ENCODE assay signal across 18 cellular contexts in the genomic region with DNA sequence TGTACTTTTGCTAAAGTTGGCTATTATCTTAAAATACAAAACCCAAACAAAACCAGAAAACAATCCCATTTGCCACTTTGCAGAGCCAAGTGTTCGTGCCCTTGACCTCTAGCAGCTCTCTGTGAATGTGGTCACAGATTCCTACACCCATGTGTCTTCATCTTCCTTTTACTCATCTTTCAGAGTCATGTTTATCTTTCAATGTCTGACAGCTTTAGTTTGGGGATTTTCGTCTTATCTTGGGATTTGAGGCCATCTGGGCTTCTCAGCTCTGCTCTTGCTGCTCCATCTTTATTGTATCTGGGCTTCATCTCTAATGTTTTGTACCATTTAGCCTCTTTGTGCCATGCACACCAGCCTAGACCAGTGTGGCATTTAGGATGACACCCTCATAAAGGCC.
DNase-seq lines count a peak whose midpoint lies in the region; ATAC-seq, FAIRE-seq and TF ChIP-seq lines count a peak whose summit lies in the region.
"Had no signal": no experiment of that assay in that cellular context is flagged by ENCODE, and none has a peak within 500 bp of the region (broad histone marks: within the 10 kb centered on the region; RNA-seq: fewer than 3 reads in every experiment).

No MANE protein-coding gene starts in this region.

- no peak overlapping the region for H2BK12ac ChIP-seq in mesenchymal stem cell (ENCODE audit: low read length in 2 of 2)

- H3K9me3 ChIP-seq in HepG2 (ENCODE audit: low read length) (no peaks in the 10 kb centered on the region), right lobe of liver (no peaks in the 10 kb centered on the region), WERI-Rb-1 (ENCODE audit: severe bottlenecking) (no peaks in the 10 kb centered on the region), mesenchymal stem cell (ENCODE audit: control insufficient read depth, low read length) (no peaks in the 10 kb centered on the region)
- H3K9me3 ChIP-seq: Peyer's patch had no signal

- CTCF ChIA-PET in HepG2 (lab: Yijun Ruan, JAX; ENCODE audit: low intra/inter-chr PET ratio, low total read pairs): no interaction called here

- TF ChIP-seq POLR2A in HepG2 (IDR thresholded peaks at IDR 0.05; ENCODE audit: insufficient read depth in 1 of 2, low read depth in 2 of 2, low read length in 2 of 2) (no peak), right lobe of liver (IDR thresholded peaks at IDR 0.05) (no peak)

- peaks cover 63% of the 10 kb centered on the region for H3K4me1 ChIP-seq in HepG2 (ENCODE audit: insufficient read depth, low read length)
- H3K4me1 ChIP-seq in right lobe of liver: peaks cover 0 to 55% (median 19%) of the 10 kb centered on the region in 4 donors
- peaks cover 10% of the 10 kb centered on the region for H3K4me1 ChIP-seq in mesenchymal stem cell (ENCODE audit: control insufficient read depth, insufficient read depth, low read depth, low read length)

- no peak overlapping the region for H3K18ac ChIP-seq in mesenchymal stem cell (ENCODE audit: low read depth in 1 of 2, low read length in 2 of 2)

- H4K20me1 ChIP-seq in HepG2 (ENCODE audit: insufficient read depth, low read length): no peaks in the 10 kb centered on the region

- no peak overlapping the region for H4K8ac ChIP-seq in mesenchymal stem cell (ENCODE audit: low read length)

- H3K14ac ChIP-seq in mesenchymal stem cell (ENCODE audit: low read length in 2 of 2): no peak overlapping the region

- no peak overlapping the region for H2AK5ac ChIP-seq in mesenchymal stem cell (ENCODE audit: low read length, severe bottlenecking)

- DNase-seq in HepG2 (ENCODE audit: low spot score): no peak
- no peak for DNase-seq in right lobe of liver
- peak; percentile 34 for DNase-seq in WERI-Rb-1
- DNase-seq in mesenchymal stem cell: peak; percentile 75
- no peak for DNase-seq in HK-2 (ENCODE audit: unreplicated experiment)
- DNase-seq in NCI-H2227 (lab: John Stamatoyannopoulos, UW; ENCODE audit: unreplicated experiment): no peak
- no peak for DNase-seq in NCI-H2081 (lab: John Stamatoyannopoulos, UW)
- no peak for DNase-seq in NCI-H2196 (lab: John Stamatoyannopoulos, UW; ENCODE audit: unreplicated experiment)
- DNase-seq: CD8-positive, alpha-beta memory T cell; DMS 273 treated with DMSO at 0.1 percent for 48 hours; HCEC 1CT; NCI-H1048; NCI-H446 treated with DMSO at 0.1 percent for 48 hours; NCI-H774; Peyer's patch; Right ventricle myocardium superior had no signal

- H4K91ac ChIP-seq in mesenchymal stem cell (ENCODE audit: low read length): no peak overlapping the region

- H3K36me3 ChIP-seq in HepG2 (replicated peaks in 1 of 2; ENCODE audit: control insufficient read depth in 1 of 2, insufficient read depth in 2 of 2, low read length in 2 of 2): no peaks in the 10 kb centered on the region
- H3K36me3 ChIP-seq in right lobe of liver: no peaks in the 10 kb centered on the region
- no peaks in the 10 kb centered on the region for H3K36me3 ChIP-seq in WERI-Rb-1
- H3K36me3 ChIP-seq in mesenchymal stem cell (ENCODE audit: control insufficient read depth in 1 of 2, insufficient read depth in 2 of 2, low read depth in 1 of 2, low read length in 2 of 2): peaks cover 0 to 2% of the 10 kb centered on the region in 2 experiments
- H3K36me3 ChIP-seq: Peyer's patch had no signal

- H3K9ac ChIP-seq in HepG2 (ENCODE audit: insufficient read depth, low read depth, low read length) (no peak overlapping the region), mesenchymal stem cell (ENCODE audit: low read length) (no peak overlapping the region)

- H2AFZ ChIP-seq in HepG2 (ENCODE audit: low read length): no peak overlapping the region
- no peak overlapping the region for H2AFZ ChIP-seq in mesenchymal stem cell (ENCODE audit: low read depth, low read length)

- no peak for ATAC-seq in HepG2
- no peak for ATAC-seq in right lobe of liver

- no peak overlapping the region for H2BK120ac ChIP-seq in mesenchymal stem cell (ENCODE audit: low read depth, low read length)

- no peak overlapping the region for H2BK15ac ChIP-seq in mesenchymal stem cell (ENCODE audit: low read depth, poor library complexity, severe bottlenecking)

- H3K4ac ChIP-seq in mesenchymal stem cell (ENCODE audit: low read depth in 1 of 2, low read length in 2 of 2): no peak overlapping the region

- no peak overlapping the region for H2BK5ac ChIP-seq in mesenchymal stem cell (ENCODE audit: low read depth, low read length, poor library complexity, severe bottlenecking)

- TF ChIP-seq EP300 in HepG2 (IDR thresholded peaks at IDR 0.05; ENCODE audit: low read depth in 2 of 2, low read length in 2 of 2): no peak
- TF ChIP-seq EP300 in HepG2 (CRISPR knock-in tag; IDR thresholded peaks at IDR 0.05; ENCODE audit: borderline replicate concordance): no peak

- TF ChIP-seq RAD21 in HepG2 (CRISPR knock-in tag; IDR thresholded peaks at IDR 0.05): no peak

- in situ Hi-C loops in HepG2 (cut with HindIII; ENCODE audit: extremely low pct_ligation_motif_present, low pct_unique_long_range_greater_than_20kb): no loop called here

- H3K4me2 ChIP-seq in HepG2 (ENCODE audit: low read depth, low read length): no peak overlapping the region
- no peak overlapping the region for H3K4me2 ChIP-seq in mesenchymal stem cell (ENCODE audit: low read length, poor library complexity, severe bottlenecking)

- FAIRE-seq in HepG2 (lab: Jason Lieb, UNC): no peak
- FAIRE-seq: HTR-8/SVneo had no signal

- POLR2A ChIA-PET in HepG2 (lab: Yijun Ruan, JAX): interaction anchor here (1.0 to 5.4 kb wide), 2 partner anchors 8 to 11 kb away, joined by 3 to 26 read pairs; no protein-coding TSS in a partner anchor

- TF ChIP-seq CTCF in HepG2 (CRISPR knock-in tag; IDR thresholded peaks at IDR 0.05) (no peak), right lobe of liver (IDR thresholded peaks at IDR 0.05) (no peak), WERI-Rb-1 (IDR thresholded peaks at IDR 0.05; ENCODE audit: low read depth, low read length) (no peak)

- H3K27me3 ChIP-seq in HepG2 (ENCODE audit: control insufficient read depth in 1 of 2, insufficient read depth in 2 of 2, low read length in 2 of 2): no peaks in the 10 kb centered on the region
- no peaks in the 10 kb centered on the region for H3K27me3 ChIP-seq in right lobe of liver
- no peaks in the 10 kb centered on the region for H3K27me3 ChIP-seq in WERI-Rb-1 (ENCODE audit: insufficient read depth, low read depth, severe bottlenecking)
- H3K27me3 ChIP-seq in mesenchymal stem cell (ENCODE audit: control insufficient read depth in 1 of 2, insufficient read depth in 1 of 2, low read length in 2 of 2): no peaks in the 10 kb centered on the region
- H3K27me3 ChIP-seq: Peyer's patch had no signal

- H3K23ac ChIP-seq in mesenchymal stem cell (ENCODE audit: low read length in 2 of 2): no peak overlapping the region

- H3K27ac ChIP-seq in HepG2 (ENCODE audit: extremely low read length, insufficient read depth, low read length) (no peak overlapping the region), right lobe of liver (no peak overlapping the region), WERI-Rb-1 (peak overlapping the region; percentile 59), mesenchymal stem cell (ENCODE audit: low read length, poor library complexity, severe bottlenecking) (no peak overlapping the region)
- H3K27ac ChIP-seq: 22Rv1, Peyer's patch had no signal

- no peak overlapping the region for H3K4me3 ChIP-seq in HepG2 (replicated peaks in 1 of 3; ENCODE audit: insufficient read depth in 1 of 3, low read depth in 2 of 3, low read length in 3 of 3)
- H3K4me3 ChIP-seq in right lobe of liver: no peak overlapping the region
- H3K4me3 ChIP-seq in WERI-Rb-1 (ENCODE audit: low read depth, low read length): no peak overlapping the region
- no peak overlapping the region for H3K4me3 ChIP-seq in mesenchymal stem cell (ENCODE audit: insufficient read depth in 1 of 2, low read depth in 1 of 2, low read length in 2 of 2)
- H3K4me3 ChIP-seq: Peyer's patch had no signal

- WGBS in HepG2 (ENCODE audit: low lambda C conversion rate): 87% methylated on average over 2 of the region's 2 CpGs
- 47% methylated on average over 2 of the region's 2 CpGs for WGBS in right lobe of liver (ENCODE audit: insufficient coverage, low coverage, low lambda C conversion rate, missing lambda C conversion rate)
- WGBS in mesenchymal stem cell: 4% methylated on average over 2 of the region's 2 CpGs

- peaks cover 15% of the 10 kb centered on the region for H3K79me2 ChIP-seq in HepG2 (ENCODE audit: insufficient read depth, low read length)

- H3K79me1 ChIP-seq in mesenchymal stem cell (replicated peaks; ENCODE audit: low read length, poor library complexity, severe bottlenecking): peaks cover 45% of the 10 kb centered on the region

- intact Hi-C loops in HepG2 (cut with micrococcal nuclease; ENCODE audit: unreplicated experiment): no loop called here
- intact Hi-C loops in right lobe of liver (cut with DNase I): no loop called here

- no TSS peak for BruUV-seq in HepG2 (replicated peaks; lab: Mats Ljungman, UMichigan)

TF ChIP-seq in HepG2, 621 proteins besides CTCF, POLR2A, EP300 and RAD21 (continues in another document):
- TF ChIP-seq, protein P1, sequence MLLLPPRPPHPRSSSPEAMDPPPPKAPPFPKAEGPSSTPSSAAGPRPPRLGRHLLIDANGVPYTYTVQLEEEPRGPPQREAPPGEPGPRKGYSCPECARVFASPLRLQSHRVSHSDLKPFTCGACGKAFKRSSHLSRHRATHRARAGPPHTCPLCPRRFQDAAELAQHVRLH (CRISPR knock-in tag; IDR thresholded peaks at IDR 0.05; ENCODE audit: borderline replicate concordance, low read depth): no peak
- 0 out of 4 replicates have a peak, but pooled peaks of 1 of the 2 experiments have one; percentile 24 for TF ChIP-seq NR2F1 (CRISPR knock-in tag; IDR thresholded peaks at IDR 0.05)
- TF ChIP-seq, protein P2, sequence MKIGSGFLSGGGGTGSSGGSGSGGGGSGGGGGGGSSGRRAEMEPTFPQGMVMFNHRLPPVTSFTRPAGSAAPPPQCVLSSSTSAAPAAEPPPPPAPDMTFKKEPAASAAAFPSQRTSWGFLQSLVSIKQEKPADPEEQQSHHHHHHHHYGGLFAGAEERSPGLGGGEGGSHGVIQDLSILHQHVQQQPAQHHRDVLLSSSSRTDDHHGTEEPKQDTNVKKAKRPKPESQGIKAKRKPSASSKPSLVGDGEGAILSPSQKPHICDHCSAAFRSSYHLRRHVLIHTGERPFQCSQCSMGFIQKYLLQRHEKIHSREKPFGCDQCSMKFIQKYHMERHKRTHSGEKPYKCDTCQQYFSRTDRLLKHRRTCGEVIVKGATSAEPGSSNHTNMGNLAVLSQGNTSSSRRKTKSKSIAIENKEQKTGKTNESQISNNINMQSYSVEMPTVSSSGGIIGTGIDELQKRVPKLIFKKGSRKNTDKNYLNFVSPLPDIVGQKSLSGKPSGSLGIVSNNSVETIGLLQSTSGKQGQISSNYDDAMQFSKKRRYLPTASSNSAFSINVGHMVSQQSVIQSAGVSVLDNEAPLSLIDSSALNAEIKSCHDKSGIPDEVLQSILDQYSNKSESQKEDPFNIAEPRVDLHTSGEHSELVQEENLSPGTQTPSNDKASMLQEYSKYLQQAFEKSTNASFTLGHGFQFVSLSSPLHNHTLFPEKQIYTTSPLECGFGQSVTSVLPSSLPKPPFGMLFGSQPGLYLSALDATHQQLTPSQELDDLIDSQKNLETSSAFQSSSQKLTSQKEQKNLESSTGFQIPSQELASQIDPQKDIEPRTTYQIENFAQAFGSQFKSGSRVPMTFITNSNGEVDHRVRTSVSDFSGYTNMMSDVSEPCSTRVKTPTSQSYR (CRISPR knock-in tag; IDR thresholded peaks at IDR 0.05; ENCODE audit: borderline replicate concordance): no peak
- no peak for TF ChIP-seq SNRNP70 (IDR thresholded peaks at IDR 0.05; ENCODE audit: low read depth, low read length)

Comparison
In these comparisons a context has a peak if more than half of its experiments do, and no peak if none do; other contexts are left out.
1. DNase-seq: peak in WERI-Rb-1 (single experiment) and mesenchymal stem cell (single experiment); none in HepG2 (single experiment), right lobe of liver (0 of 3), HK-2 (single experiment), NCI-H2227 (single experiment), NCI-H2081 (0 of 2) and NCI-H2196 (single experiment).